Comparison of ENCODE assay signal across 22 cellular contexts in the genomic region with DNA sequence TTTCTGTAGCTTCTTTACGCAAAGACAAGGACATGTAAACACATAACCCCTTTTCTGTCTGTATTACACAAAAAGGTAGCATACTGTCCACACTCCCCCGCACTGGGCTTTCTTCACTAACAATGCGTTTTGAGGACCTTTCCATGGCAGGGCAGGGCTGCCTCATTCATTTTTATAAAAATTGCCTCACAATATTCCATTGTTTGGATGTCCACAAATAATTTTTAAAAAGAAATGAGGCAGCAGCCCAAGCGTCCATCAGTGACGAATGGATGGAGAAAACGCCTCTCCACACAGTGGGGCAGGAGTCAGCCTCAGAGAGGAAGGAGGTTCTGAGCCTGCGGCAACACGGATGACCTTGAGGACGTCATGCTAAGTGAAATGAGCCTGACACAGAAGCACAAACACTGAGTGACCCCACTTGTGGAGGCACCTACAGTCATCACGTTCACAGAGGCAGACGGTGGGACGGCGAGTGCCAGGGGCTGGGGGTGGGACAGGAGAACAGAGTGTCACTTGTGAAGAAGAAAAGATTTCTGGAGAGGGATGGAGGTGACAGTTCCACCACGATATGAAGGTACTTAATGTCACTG.
"Had no signal": no experiment of that assay in that cellular context is flagged by ENCODE, and none has a peak within 500 bp of the region (broad histone marks: within the 10 kb centered on the region; RNA-seq: fewer than 3 reads in every experiment).

No MANE protein-coding gene starts in this region.

- H3K4me3 Mint-ChIP-seq: activated CD4-positive, alpha-beta T cell treated with anti-CD3 and anti-CD28 coated beads for 36 hours; activated T-cell treated with anti-CD3 and anti-CD28 coated beads, Interleukin-2, amount 50 U/mL, for 72 hours; endodermal cell; natural killer cell treated with Interleukin-12 subunit alpha and Interleukin-12 subunit beta and Interleukin-15 and Interleukin-18, amount 100 ng/mL, for 72 hours; stimulated activated memory B cell treated with anti-CD40 and anti-IgM and Interleukin-4, amounts not matched to agents 10 μg/mL and 1 μg/mL and 100 μg/mL, for 72 hours; T-helper 2 cell treated with Interferon-gamma antibody and Interleukin-4, amounts not matched to agents 5 μg/mL and 100 μg/mL, for 36 hours had no signal

- H3K4me1 Mint-ChIP-seq: activated CD4-positive, alpha-beta T cell treated with anti-CD3 and anti-CD28 coated beads for 36 hours; endodermal cell; stimulated activated memory B cell treated with anti-CD40 and anti-IgM and Interleukin-4, amounts not matched to agents 10 μg/mL and 1 μg/mL and 100 μg/mL, for 72 hours had no signal

- DNase-seq: activated CD4-positive, alpha-beta T cell treated with anti-CD3 and anti-CD28 coated beads for 36 hours; activated CD4-positive, alpha-beta T cell treated with anti-CD3 and anti-CD28 coated beads, Interleukin-2, amount 50 U/mL, for 48 hours; activated gamma-delta T cell; activated T-cell treated with anti-CD3 and anti-CD28 coated beads, Interleukin-2, amount 50 U/mL, for 72 hours; brain microvascular endothelial cell; central memory CD4-positive, alpha-beta T cell; heart right ventricle; left lung; small intestine; stimulated activated CD4-positive, alpha-beta T cell treated with anti-CD3 and anti-CD28 coated beads, Interleukin-2, amount 100 ng/mL, for 24 hours; trophoblast cell; WERI-Rb-1 had no signal

- H3K27ac ChIP-seq: brain microvascular endothelial cell, epithelial cell of prostate, heart right ventricle, left lung, right lobe of liver, stomach, vagina, WERI-Rb-1 had no signal

- ATAC-seq: activated CD4-positive, alpha-beta T cell treated with anti-CD3 and anti-CD28 coated beads for 36 hours; activated naive CD4-positive, alpha-beta T cell treated with anti-CD3 and anti-CD28 coated beads, Interleukin-2, amount 50 U/mL, for 72 hours; activated T-cell treated with anti-CD3 and anti-CD28 coated beads, Interleukin-2, amount 50 U/mL, for 72 hours; heart right ventricle; left lung; natural killer cell treated with Interleukin-12 subunit alpha and Interleukin-12 subunit beta and Interleukin-15 and Interleukin-18, amount 100 ng/mL, for 72 hours; right lobe of liver; SK-N-SH treated with all-trans-retinoic acid at 6 μM for 48 hours; stimulated activated memory B cell treated with anti-CD40 and anti-IgM and Interleukin-4, amounts not matched to agents 10 μg/mL and 1 μg/mL and 100 μg/mL, for 72 hours had no signal

- H3K9me3 Mint-ChIP-seq: activated T-cell treated with anti-CD3 and anti-CD28 coated beads, Interleukin-2, amount 50 U/mL, for 72 hours; natural killer cell treated with Interleukin-12 subunit alpha and Interleukin-12 subunit beta and Interleukin-15 and Interleukin-18, amount 100 ng/mL, for 72 hours; T-helper 2 cell treated with Interferon-gamma antibody and Interleukin-4, amounts not matched to agents 5 μg/mL and 100 μg/mL, for 36 hours had no signal

- H3K27ac Mint-ChIP-seq: activated CD4-positive, alpha-beta T cell treated with anti-CD3 and anti-CD28 coated beads for 36 hours; activated T-cell treated with anti-CD3 and anti-CD28 coated beads, Interleukin-2, amount 50 U/mL, for 72 hours; endodermal cell; natural killer cell treated with Interleukin-12 subunit alpha and Interleukin-12 subunit beta and Interleukin-15 and Interleukin-18, amount 100 ng/mL, for 72 hours; stimulated activated memory B cell treated with anti-CD40 and anti-IgM and Interleukin-4, amounts not matched to agents 10 μg/mL and 1 μg/mL and 100 μg/mL, for 72 hours; T-helper 2 cell treated with Interferon-gamma antibody and Interleukin-4, amounts not matched to agents 5 μg/mL and 100 μg/mL, for 36 hours had no signal

- H3K4me3 ChIP-seq: heart right ventricle, left lung, right lobe of liver, stomach, vagina had no signal
